1 cellular context compared by ENCODE assay signal in genomic region chr2:191020742-191021381, GRCh38.
TF ChIP-seq lines count a peak whose summit lies in the region.

No MANE protein-coding gene starts in this region.

TF ChIP-seq in IMR-90, 13 proteins besides CTCF, POLR2A, EP300 and RAD21 (continued from another document):
- no peak for TF ChIP-seq USF2 (IDR thresholded peaks at IDR 0.05; ENCODE audit: low read depth, low read length)
